8 cellular contexts compared by ENCODE assay signal in genomic region chr17:5249615-5250014, GRCh38. TPM values are rescaled to one million over a fixed set of nuclear protein-coding genes. Genes with fewer than 3 reads are reported as not detected.
DNase-seq lines count a peak whose midpoint lies in the region; ATAC-seq, FAIRE-seq and TF ChIP-seq lines count a peak whose summit lies in the region.

No MANE protein-coding gene starts in this region.

- no peak overlapping the region for H3K4me2 ChIP-seq in KMS-11

- intact Hi-C loops in activated T-helper 2 cell treated with anti-CD3 and anti-CD28 coated beads, Interferon-gamma antibody, Interleukin-2, Interleukin-4, amounts not matched to agents 10 μg/mL and 5 μg/mL and 100 μg/mL, durations not matched to agents 14 hours and 24 hours and 36 hours (cut with micrococcal nuclease): loop anchor here (2.0 kb wide), 1 partner anchor 57 kb away; no protein-coding TSS in a partner anchor
- intact Hi-C loops in ovary (cut with DNase I): no loop called here

- H3K36me3 Mint-ChIP-seq in activated T-helper 2 cell treated with anti-CD3 and anti-CD28 coated beads, Interferon-gamma antibody, Interleukin-2, Interleukin-4, amounts not matched to agents 10 μg/mL and 5 μg/mL and 100 μg/mL, durations not matched to agents 14 hours and 24 hours and 36 hours (ENCODE audit: low read depth): no peaks in the 10 kb centered on the region

- no peaks in the 10 kb centered on the region for H3K4me1 ChIP-seq in KMS-11 (ENCODE audit: low read depth, poor library complexity, severe bottlenecking)
- H3K4me1 ChIP-seq in foreskin keratinocyte: no peaks in the 10 kb centered on the region
- H3K4me1 ChIP-seq in ovary (ENCODE audit: insufficient read depth): no peaks in the 10 kb centered on the region

- H3K36me3 ChIP-seq in KMS-11 (ENCODE audit: insufficient read depth): no peaks in the 10 kb centered on the region
- no peaks in the 10 kb centered on the region for H3K36me3 ChIP-seq in ovary

- no peaks in the 10 kb centered on the region for H3K27me3 ChIP-seq in KMS-11 (ENCODE audit: insufficient read depth, low read depth)
- no peaks in the 10 kb centered on the region for H3K27me3 ChIP-seq in foreskin keratinocyte
- H3K27me3 ChIP-seq in ovary: no peaks in the 10 kb centered on the region

- no peak overlapping the region for H3K27ac Mint-ChIP-seq in activated T-helper 2 cell treated with anti-CD3 and anti-CD28 coated beads, Interferon-gamma antibody, Interleukin-2, Interleukin-4, amounts not matched to agents 10 μg/mL and 5 μg/mL and 100 μg/mL, durations not matched to agents 14 hours and 24 hours and 36 hours

- H3K4me1 Mint-ChIP-seq in activated T-helper 2 cell treated with anti-CD3 and anti-CD28 coated beads, Interferon-gamma antibody, Interleukin-2, Interleukin-4, amounts not matched to agents 10 μg/mL and 5 μg/mL and 100 μg/mL, durations not matched to agents 14 hours and 24 hours and 36 hours (ENCODE audit: low read depth): peaks cover 5% of the 10 kb centered on the region

- 1% methylated on average over 4 of the region's 4 CpGs for WGBS in ovary, 3 donors

- H3K27me3 Mint-ChIP-seq in activated T-helper 2 cell treated with anti-CD3 and anti-CD28 coated beads, Interferon-gamma antibody, Interleukin-2, Interleukin-4, amounts not matched to agents 10 μg/mL and 5 μg/mL and 100 μg/mL, durations not matched to agents 14 hours and 24 hours and 36 hours (ENCODE audit: low read depth): no peaks in the 10 kb centered on the region

- ATAC-seq in foreskin keratinocyte (peak; percentile 57), HG03135 (IDR thresholded peaks at IDR 0.05; ENCODE audit: unreplicated experiment) (no peak)

- H3K9me3 Mint-ChIP-seq in activated T-helper 2 cell treated with anti-CD3 and anti-CD28 coated beads, Interferon-gamma antibody, Interleukin-2, Interleukin-4, amounts not matched to agents 10 μg/mL and 5 μg/mL and 100 μg/mL, durations not matched to agents 14 hours and 24 hours and 36 hours: no peaks in the 10 kb centered on the region

- no peak overlapping the region for H2AFZ ChIP-seq in KMS-11 (ENCODE audit: low read depth)

- H3K4me3 Mint-ChIP-seq in activated T-helper 2 cell treated with anti-CD3 and anti-CD28 coated beads, Interferon-gamma antibody, Interleukin-2, Interleukin-4, amounts not matched to agents 10 μg/mL and 5 μg/mL and 100 μg/mL, durations not matched to agents 14 hours and 24 hours and 36 hours (ENCODE audit: low read depth): no peak overlapping the region

- TF ChIP-seq POLR2A in ovary (IDR thresholded peaks at IDR 0.05): no peak

- no peaks in the 10 kb centered on the region for H3K9me3 ChIP-seq in ovary

- H3K27ac ChIP-seq in KMS-11: no peak overlapping the region
- H3K27ac ChIP-seq in foreskin keratinocyte: no peak overlapping the region
- H3K27ac ChIP-seq in ovary: no peak overlapping the region

- DNase-seq in DMS53 (lab: John Stamatoyannopoulos, UW): peak; percentile 83
- DNase-seq in RPMI7951 (ENCODE audit: low read depth): peak; percentile 74
- peak; percentile 49 for DNase-seq in activated T-helper 2 cell treated with anti-CD3 and anti-CD28 coated beads, Interferon-gamma antibody, Interleukin-2, Interleukin-4, amounts not matched to agents 10 μg/mL and 5 μg/mL and 100 μg/mL, durations not matched to agents 14 hours and 24 hours and 36 hours (ENCODE audit: low spot score)
- DNase-seq in foreskin keratinocyte: peak; percentile 35 to 68
- DNase-seq in ovary: peak in 3 of 5 donors; percentile 26 to 54 (median 30)
- peak; percentile 58 for DNase-seq in urothelium cell line (ENCODE audit: low spot score)

- TF ChIP-seq EP300 in ovary (IDR thresholded peaks at IDR 0.05): no peak

- peak; percentile 37 for TF ChIP-seq CTCF in KMS-11 (conservative IDR thresholded peaks at IDR 0.05; ENCODE audit: low read depth, low read length)
- peak; percentile 77 for TF ChIP-seq CTCF in foreskin keratinocyte (conservative IDR thresholded peaks at IDR 0.05)
- TF ChIP-seq CTCF in ovary (IDR thresholded peaks at IDR 0.05): peak in 2 of 3 donors; percentile 30 to 52

- no peaks in the 10 kb centered on the region for H3K79me2 ChIP-seq in KMS-11 (ENCODE audit: insufficient read depth, low read depth)

- no peak overlapping the region for H3K9ac ChIP-seq in KMS-11

- H3K4me3 ChIP-seq in KMS-11 (IDR thresholded peaks at IDR 0.05; ENCODE audit: insufficient read depth, low read depth, low read length): no peak overlapping the region
- H3K4me3 ChIP-seq in ovary: no peak overlapping the region

- no peaks in the 10 kb centered on the region for H4K20me1 ChIP-seq in KMS-11 (ENCODE audit: insufficient read depth)

- FAIRE-seq in urothelium cell line (lab: Jason Lieb, UNC): no peak

RNA-seq across cellular contexts. Expression of gene SCIMP, which starts 15.0 kb away (rescaled TPM):
- total RNA-seq in RPMI7951 (2014; rRNA removed; shearing (Covaris generic)): not detected in 2 replicates
- not detected in 2 replicates for total RNA-seq in activated T-helper 2 cell treated with anti-CD3 and anti-CD28 coated beads, Interferon-gamma antibody, Interleukin-2, Interleukin-4, amounts not matched to agents 10 μg/mL and 5 μg/mL and 100 μg/mL, durations not matched to agents 14 hours and 24 hours and 36 hours
- not detected in 2 replicates for total RNA-seq in foreskin keratinocyte
- polyA plus RNA-seq in foreskin keratinocyte: not detected in 2 replicates
- total RNA-seq in ovary: 1 to 10 TPM in 6 of 7 donors, under 1 TPM in 1; 0.60 to 3.6 (median 1.3) TPM
- 1 to 10 TPM in 1 of 2 donors, under 1 TPM in 1; 0.45 to 8.3 TPM for polyA plus RNA-seq in ovary

RNA-seq across cellular contexts. Expression of gene RABEP1, which starts 32.5 kb away (rescaled TPM):
- 17.9 and 18.3 TPM in 2 replicates for total RNA-seq in RPMI7951 (2014; rRNA removed; shearing (Covaris generic))
- total RNA-seq in activated T-helper 2 cell treated with anti-CD3 and anti-CD28 coated beads, Interferon-gamma antibody, Interleukin-2, Interleukin-4, amounts not matched to agents 10 μg/mL and 5 μg/mL and 100 μg/mL, durations not matched to agents 14 hours and 24 hours and 36 hours: 45.8 and 53.2 TPM in 2 replicates
- total RNA-seq in foreskin keratinocyte (37.9 and 41.5 TPM in 2 replicates), ovary (10 to 100 TPM; 19.5 to 48.7 (median 40.5) TPM)
- polyA plus RNA-seq in foreskin keratinocyte (10.2 and 15.6 TPM in 2 replicates), ovary (10 to 100 TPM; 15.1 to 36.6 TPM)

RNA-seq across cellular contexts. Expression of gene ZNF594, which starts 57.9 kb away (rescaled TPM):
- 4.4 and 4.7 TPM in 2 replicates for total RNA-seq in RPMI7951 (2014; rRNA removed; shearing (Covaris generic))
- total RNA-seq in activated T-helper 2 cell treated with anti-CD3 and anti-CD28 coated beads, Interferon-gamma antibody, Interleukin-2, Interleukin-4, amounts not matched to agents 10 μg/mL and 5 μg/mL and 100 μg/mL, durations not matched to agents 14 hours and 24 hours and 36 hours: 8.0 and 8.9 TPM in 2 replicates
- total RNA-seq in foreskin keratinocyte (2.9 and 3.7 TPM in 2 replicates), ovary (10 to 100 TPM; 16.9 to 35.6 (median 21.9) TPM)
- polyA plus RNA-seq in foreskin keratinocyte (0.26 and 0.39 TPM in 2 replicates), ovary (1 to 10 TPM; 6.4 to 7.4 TPM)

Comparison
In these comparisons a context has a peak if more than half of its experiments do, and no peak if none do; other contexts are left out.
1. DNase-seq: peak in every context shown above with its lines; median percentile 83 in DMS53; 74 in RPMI7951; 58 in urothelium cell line; 52 in foreskin keratinocyte; 49 in activated T-helper 2 cell treated with anti-CD3 and anti-CD28 coated beads, Interferon-gamma antibody, Interleukin-2, Interleukin-4, amounts not matched to agents 10 μg/mL and 5 μg/mL and 100 μg/mL, durations not matched to agents 14 hours and 24 hours and 36 hours; 30 in ovary.